ENCODE assay signal across 1 cellular context in the genomic region with DNA sequence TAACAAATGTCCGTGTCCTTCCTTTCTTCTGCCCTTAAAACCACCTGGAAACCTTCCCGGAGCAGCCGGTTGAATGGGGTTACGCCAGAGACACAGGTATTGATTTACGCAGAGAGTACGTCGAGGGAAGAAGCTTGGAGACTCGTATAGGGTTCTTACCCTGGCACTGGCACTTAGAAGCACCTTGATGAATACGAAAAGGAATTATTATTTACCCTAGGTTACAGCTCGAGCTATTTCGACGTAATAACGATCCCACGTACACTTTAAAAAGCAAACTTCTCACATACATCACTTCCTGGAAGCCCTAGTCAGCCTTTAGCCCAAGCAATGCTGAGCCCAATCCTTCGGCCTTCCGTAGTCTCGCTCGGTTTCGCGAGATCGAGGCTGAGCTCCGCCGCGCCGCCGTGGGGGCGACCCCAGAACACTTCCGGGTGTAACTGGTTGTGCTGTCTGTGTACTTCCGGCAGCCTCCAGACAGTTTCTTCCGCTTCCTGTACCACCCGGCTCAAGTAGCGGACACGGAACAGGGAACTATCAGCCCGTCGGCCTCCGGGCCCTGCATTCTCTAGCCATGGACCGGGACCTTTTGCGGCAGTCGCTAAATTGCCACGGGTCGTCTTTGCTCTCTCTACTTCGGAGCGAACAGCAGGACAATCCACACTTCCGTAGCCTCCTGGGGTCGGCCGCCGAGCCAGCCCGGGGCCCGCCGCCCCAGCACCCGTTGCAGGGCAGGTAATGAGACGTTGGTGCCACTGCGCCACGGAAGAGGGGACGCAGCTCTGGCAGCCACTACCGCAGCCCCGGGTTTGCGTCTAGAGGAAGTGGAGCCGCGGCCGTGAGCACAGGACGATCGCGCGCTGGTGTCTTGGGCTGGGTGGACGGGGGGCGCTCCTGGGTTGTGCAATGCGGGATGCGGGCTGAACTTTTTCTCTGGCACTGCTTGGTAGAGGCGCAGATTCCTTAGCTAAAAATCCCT.
TF ChIP-seq lines count a peak whose summit lies in the region.

A gene with protein sequence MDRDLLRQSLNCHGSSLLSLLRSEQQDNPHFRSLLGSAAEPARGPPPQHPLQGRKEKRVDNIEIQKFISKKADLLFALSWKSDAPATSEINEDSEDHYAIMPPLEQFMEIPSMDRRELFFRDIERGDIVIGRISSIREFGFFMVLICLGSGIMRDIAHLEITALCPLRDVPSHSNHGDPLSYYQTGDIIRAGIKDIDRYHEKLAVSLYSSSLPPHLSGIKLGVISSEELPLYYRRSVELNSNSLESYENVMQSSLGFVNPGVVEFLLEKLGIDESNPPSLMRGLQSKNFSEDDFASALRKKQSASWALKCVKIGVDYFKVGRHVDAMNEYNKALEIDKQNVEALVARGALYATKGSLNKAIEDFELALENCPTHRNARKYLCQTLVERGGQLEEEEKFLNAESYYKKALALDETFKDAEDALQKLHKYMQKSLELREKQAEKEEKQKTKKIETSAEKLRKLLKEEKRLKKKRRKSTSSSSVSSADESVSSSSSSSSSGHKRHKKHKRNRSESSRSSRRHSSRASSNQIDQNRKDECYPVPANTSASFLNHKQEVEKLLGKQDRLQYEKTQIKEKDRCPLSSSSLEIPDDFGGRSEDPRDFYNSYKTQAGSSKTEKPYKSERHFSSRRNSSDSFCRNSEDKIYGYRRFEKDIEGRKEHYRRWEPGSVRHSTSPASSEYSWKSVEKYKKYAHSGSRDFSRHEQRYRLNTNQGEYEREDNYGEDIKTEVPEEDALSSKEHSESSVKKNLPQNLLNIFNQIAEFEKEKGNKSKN (plus strand): TSS at position 476 of the 979 bp plus-strand sequence. CDS start 99 bp downstream, at position 575.

TF ChIP-seq in HepG2, 621 proteins besides CTCF, POLR2A, EP300 and RAD21 (continued from another document and continues in another):
- TF ChIP-seq, protein P1, sequence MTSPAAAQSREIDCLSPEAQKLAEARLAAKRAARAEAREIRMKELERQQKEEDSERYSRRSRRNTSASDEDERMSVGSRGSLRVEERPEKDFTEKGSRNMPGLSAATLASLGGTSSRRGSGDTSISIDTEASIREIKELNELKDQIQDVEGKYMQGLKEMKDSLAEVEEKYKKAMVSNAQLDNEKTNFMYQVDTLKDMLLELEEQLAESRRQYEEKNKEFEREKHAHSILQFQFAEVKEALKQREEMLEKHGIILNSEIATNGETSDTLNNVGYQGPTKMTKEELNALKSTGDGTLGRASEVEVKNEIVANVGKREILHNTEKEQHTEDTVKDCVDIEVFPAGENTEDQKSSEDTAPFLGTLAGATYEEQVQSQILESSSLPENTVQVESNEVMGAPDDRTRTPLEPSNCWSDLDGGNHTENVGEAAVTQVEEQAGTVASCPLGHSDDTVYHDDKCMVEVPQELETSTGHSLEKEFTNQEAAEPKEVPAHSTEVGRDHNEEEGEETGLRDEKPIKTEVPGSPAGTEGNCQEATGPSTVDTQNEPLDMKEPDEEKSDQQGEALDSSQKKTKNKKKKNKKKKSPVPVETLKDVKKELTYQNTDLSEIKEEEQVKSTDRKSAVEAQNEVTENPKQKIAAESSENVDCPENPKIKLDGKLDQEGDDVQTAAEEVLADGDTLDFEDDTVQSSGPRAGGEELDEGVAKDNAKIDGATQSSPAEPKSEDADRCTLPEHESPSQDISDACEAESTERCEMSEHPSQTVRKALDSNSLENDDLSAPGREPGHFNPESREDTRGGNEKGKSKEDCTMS (CRISPR knock-in tag; conservative IDR thresholded peaks at IDR 0.05): no peak
- TF ChIP-seq, protein P2, sequence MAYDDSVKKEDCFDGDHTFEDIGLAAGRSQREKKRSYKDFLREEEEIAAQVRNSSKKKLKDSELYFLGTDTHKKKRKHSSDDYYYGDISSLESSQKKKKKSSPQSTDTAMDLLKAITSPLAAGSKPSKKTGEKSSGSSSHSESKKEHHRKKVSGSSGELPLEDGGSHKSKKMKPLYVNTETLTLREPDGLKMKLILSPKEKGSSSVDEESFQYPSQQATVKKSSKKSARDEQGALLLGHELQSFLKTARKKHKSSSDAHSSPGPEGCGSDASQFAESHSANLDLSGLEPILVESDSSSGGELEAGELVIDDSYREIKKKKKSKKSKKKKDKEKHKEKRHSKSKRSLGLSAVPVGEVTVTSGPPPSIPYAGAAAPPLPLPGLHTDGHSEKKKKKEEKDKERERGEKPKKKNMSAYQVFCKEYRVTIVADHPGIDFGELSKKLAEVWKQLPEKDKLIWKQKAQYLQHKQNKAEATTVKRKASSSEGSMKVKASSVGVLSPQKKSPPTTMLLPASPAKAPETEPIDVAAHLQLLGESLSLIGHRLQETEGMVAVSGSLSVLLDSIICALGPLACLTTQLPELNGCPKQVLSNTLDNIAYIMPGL (CRISPR knock-in tag; IDR thresholded peaks at IDR 0.05; ENCODE audit: borderline replicate concordance in 1 of 2, low read depth in 1 of 2): peak in 1 of 2 experiments; percentile 82; a peak in 3 of 4 replicates
- TF ChIP-seq PAWR (CRISPR knock-in tag; IDR thresholded peaks at IDR 0.05; ENCODE audit: borderline replicate concordance) (no peak), ERF (CRISPR knock-in tag; IDR thresholded peaks at IDR 0.05) (peak; percentile 84), TEAD3 (CRISPR knock-in tag; optimal IDR thresholded peaks at IDR 0.05; ENCODE audit: borderline replicate concordance) (peak; percentile 24), RFXAP (CRISPR knock-in tag; IDR thresholded peaks at IDR 0.05; ENCODE audit: borderline replicate concordance) (peak; percentile 30; the same call in 1 of the 2 replicates), ZNF564 (CRISPR knock-in tag; IDR thresholded peaks at IDR 0.05) (peak; percentile 73; the same call in 1 of the 2 replicates), SPEN (CRISPR knock-in tag; IDR thresholded peaks at IDR 0.05; ENCODE audit: low read depth) (peak; percentile 96; the same call in 1 of the 2 replicates), ZSCAN21 (CRISPR knock-in tag; IDR thresholded peaks at IDR 0.05; ENCODE audit: borderline replicate concordance) (0 out of 2 replicates have a peak, but pooled peaks have one; percentile 40), SP2 (CRISPR knock-in tag; IDR thresholded peaks at IDR 0.05) (peak; percentile 72), ASH2L (IDR thresholded peaks at IDR 0.05; ENCODE audit: insufficient read length, low read depth, low read length) (peak; percentile 94), XBP1 (CRISPR knock-in tag; IDR thresholded peaks at IDR 0.05) (peak; percentile 88; the same call in 1 of the 2 replicates), MIER3 (CRISPR knock-in tag; IDR thresholded peaks at IDR 0.05; ENCODE audit: borderline replicate concordance) (peak; percentile 51; the same call in 1 of the 2 replicates), EED (CRISPR knock-in tag; IDR thresholded peaks at IDR 0.05) (no peak), RBAK (CRISPR knock-in tag; IDR thresholded peaks at IDR 0.05) (no peak), SP5 (CRISPR knock-in tag; IDR thresholded peaks at IDR 0.05; ENCODE audit: borderline replicate concordance, low read depth) (no peak; the same call in 1 of the 2 replicates), ZNF292 (CRISPR knock-in tag; IDR thresholded peaks at IDR 0.05; ENCODE audit: borderline replicate concordance, low read depth) (peak; percentile 80), ZNF839 (CRISPR knock-in tag; IDR thresholded peaks at IDR 0.05; ENCODE audit: borderline replicate concordance) (peak; percentile 91; the same call in 1 of the 2 replicates), ZNF552 (CRISPR knock-in tag; IDR thresholded peaks at IDR 0.05; ENCODE audit: borderline replicate concordance) (0 out of 2 replicates have a peak, but pooled peaks have one; percentile 22), GTF2F1 (IDR thresholded peaks at IDR 0.05; ENCODE audit: low read length) (no peak), GZF1 (CRISPR knock-in tag; IDR thresholded peaks at IDR 0.05) (peak; percentile 84; the same call in 1 of the 2 replicates), STAT5B (CRISPR knock-in tag; IDR thresholded peaks at IDR 0.05) (no peak), TP53 (CRISPR knock-in tag; conservative IDR thresholded peaks at IDR 0.05) (peak; percentile 30; the same call in 1 of the 2 replicates), SRSF4 (IDR thresholded peaks at IDR 0.05; ENCODE audit: low read depth, low read length, poor library complexity, severe bottlenecking) (no peak), NONO (IDR thresholded peaks at IDR 0.05) (no peak), NONO (CRISPR knock-in tag; conservative IDR thresholded peaks at IDR 0.05) (peak; percentile 84; the same call in 1 of the 2 replicates), CHD2 (IDR thresholded peaks at IDR 0.05; ENCODE audit: low read depth, low read length) (peak; percentile 93), ZFYVE20 (CRISPR knock-in tag; IDR thresholded peaks at IDR 0.05; ENCODE audit: borderline replicate concordance, low read depth) (no peak; the same call in 1 of the 2 replicates), ZNF484 (CRISPR knock-in tag; IDR thresholded peaks at IDR 0.05; ENCODE audit: borderline replicate concordance, low read depth) (no peak), SNRNP70 (IDR thresholded peaks at IDR 0.05; ENCODE audit: low read depth, low read length) (no peak), MIXL1 (CRISPR knock-in tag; IDR thresholded peaks at IDR 0.05) (no peak), JDP2 (CRISPR knock-in tag; IDR thresholded peaks at IDR 0.05; ENCODE audit: borderline replicate concordance) (no peak), ZNF256 (CRISPR knock-in tag; conservative IDR thresholded peaks at IDR 0.05) (0 out of 2 replicates have a peak, but pooled peaks have one; percentile 48)
- TF ChIP-seq, protein P3, sequence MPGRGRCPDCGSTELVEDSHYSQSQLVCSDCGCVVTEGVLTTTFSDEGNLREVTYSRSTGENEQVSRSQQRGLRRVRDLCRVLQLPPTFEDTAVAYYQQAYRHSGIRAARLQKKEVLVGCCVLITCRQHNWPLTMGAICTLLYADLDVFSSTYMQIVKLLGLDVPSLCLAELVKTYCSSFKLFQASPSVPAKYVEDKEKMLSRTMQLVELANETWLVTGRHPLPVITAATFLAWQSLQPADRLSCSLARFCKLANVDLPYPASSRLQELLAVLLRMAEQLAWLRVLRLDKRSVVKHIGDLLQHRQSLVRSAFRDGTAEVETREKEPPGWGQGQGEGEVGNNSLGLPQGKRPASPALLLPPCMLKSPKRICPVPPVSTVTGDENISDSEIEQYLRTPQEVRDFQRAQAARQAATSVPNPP (CRISPR knock-in tag; IDR thresholded peaks at IDR 0.05): peak; percentile 83; the same call in 1 of the 2 replicates
- TF ChIP-seq, protein P4, sequence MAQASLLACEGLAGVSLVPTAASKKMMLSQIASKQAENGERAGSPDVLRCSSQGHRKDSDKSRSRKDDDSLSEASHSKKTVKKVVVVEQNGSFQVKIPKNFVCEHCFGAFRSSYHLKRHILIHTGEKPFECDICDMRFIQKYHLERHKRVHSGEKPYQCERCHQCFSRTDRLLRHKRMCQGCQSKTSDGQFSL (CRISPR knock-in tag; IDR thresholded peaks at IDR 0.05): no peak
- TF ChIP-seq, protein P5, sequence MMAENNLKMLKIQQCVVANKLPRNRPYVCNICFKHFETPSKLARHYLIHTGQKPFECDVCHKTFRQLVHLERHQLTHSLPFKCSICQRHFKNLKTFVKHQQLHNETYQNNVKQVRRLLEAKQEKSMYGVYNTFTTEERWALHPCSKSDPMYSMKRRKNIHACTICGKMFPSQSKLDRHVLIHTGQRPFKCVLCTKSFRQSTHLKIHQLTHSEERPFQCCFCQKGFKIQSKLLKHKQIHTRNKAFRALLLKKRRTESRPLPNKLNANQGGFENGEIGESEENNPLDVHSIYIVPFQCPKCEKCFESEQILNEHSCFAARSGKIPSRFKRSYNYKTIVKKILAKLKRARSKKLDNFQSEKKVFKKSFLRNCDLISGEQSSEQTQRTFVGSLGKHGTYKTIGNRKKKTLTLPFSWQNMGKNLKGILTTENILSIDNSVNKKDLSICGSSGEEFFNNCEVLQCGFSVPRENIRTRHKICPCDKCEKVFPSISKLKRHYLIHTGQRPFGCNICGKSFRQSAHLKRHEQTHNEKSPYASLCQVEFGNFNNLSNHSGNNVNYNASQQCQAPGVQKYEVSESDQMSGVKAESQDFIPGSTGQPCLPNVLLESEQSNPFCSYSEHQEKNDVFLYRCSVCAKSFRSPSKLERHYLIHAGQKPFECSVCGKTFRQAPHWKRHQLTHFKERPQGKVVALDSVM (CRISPR knock-in tag; IDR thresholded peaks at IDR 0.05): peak; percentile 17; the same call in 1 of the 2 replicates
- TF ChIP-seq, protein P6, sequence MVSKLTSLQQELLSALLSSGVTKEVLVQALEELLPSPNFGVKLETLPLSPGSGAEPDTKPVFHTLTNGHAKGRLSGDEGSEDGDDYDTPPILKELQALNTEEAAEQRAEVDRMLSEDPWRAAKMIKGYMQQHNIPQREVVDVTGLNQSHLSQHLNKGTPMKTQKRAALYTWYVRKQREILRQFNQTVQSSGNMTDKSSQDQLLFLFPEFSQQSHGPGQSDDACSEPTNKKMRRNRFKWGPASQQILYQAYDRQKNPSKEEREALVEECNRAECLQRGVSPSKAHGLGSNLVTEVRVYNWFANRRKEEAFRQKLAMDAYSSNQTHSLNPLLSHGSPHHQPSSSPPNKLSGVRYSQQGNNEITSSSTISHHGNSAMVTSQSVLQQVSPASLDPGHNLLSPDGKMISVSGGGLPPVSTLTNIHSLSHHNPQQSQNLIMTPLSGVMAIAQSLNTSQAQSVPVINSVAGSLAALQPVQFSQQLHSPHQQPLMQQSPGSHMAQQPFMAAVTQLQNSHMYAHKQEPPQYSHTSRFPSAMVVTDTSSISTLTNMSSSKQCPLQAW (CRISPR knock-in tag; IDR thresholded peaks at IDR 0.05): peak; percentile 90
